Comparison of ENCODE assay signal across 1 cellular context in genomic region chr1:62954758-62955157, GRCh38.
TF ChIP-seq lines count a peak whose summit lies in the region.

No MANE protein-coding gene starts in this region.

TF ChIP-seq in K562, 482 proteins besides CTCF, POLR2A, EP300 and RAD21 (continued from another document):
- TF ChIP-seq TFE3 (CRISPR knock-in tag; IDR thresholded peaks at IDR 0.05): peak; percentile 90
- peak; percentile 88 for TF ChIP-seq RAD51 (IDR thresholded peaks at IDR 0.05; ENCODE audit: borderline replicate concordance, low read depth)
- peak; percentile 86 for TF ChIP-seq NFYB (IDR thresholded peaks at IDR 0.05; ENCODE audit: extremely low read depth, insufficient read length)
TF ChIP-seq in K562: peak in this region for 6.
